In genomic region chr2:181352158-181352557, GRCh38 we compare ENCODE assay signal across 26 cellular contexts.
DNase-seq lines count a peak whose midpoint lies in the region; ATAC-seq and TF ChIP-seq lines count a peak whose summit lies in the region.
"Had no signal": no experiment of that assay in that cellular context is flagged by ENCODE, and none has a peak within 500 bp of the region (broad histone marks: within the 10 kb centered on the region; RNA-seq: fewer than 3 reads in every experiment).

No MANE protein-coding gene starts in this region.

- H4K20me1 ChIP-seq in Karpas-422 (ENCODE audit: insufficient read depth, low read depth, low read length), result no peaks in the 10 kb centered on the region
- H4K20me1 ChIP-seq in PC-9 (ENCODE audit: insufficient read depth), result no peaks in the 10 kb centered on the region

- H2AFZ ChIP-seq in Karpas-422 (ENCODE audit: low read length) (peak overlapping the region; percentile 69; the same call in 1 of the 2 replicates), PC-9 (0 out of 2 replicates have a peak overlapping the region, but pooled peaks have one; percentile 0)

- H3K9me2 ChIP-seq in Karpas-422 (replicated peaks; ENCODE audit: insufficient read depth, low read length), result no peaks in the 10 kb centered on the region
- H3K9me2 ChIP-seq in PC-9 (ENCODE audit: insufficient read depth), result no peaks in the 10 kb centered on the region

- peaks cover 0 to 31% (median 7%) of the 10 kb centered on the region in 5 donors for H3K36me3 Mint-ChIP-seq in naive thymus-derived CD4-positive, alpha-beta T cell
- H3K36me3 Mint-ChIP-seq: brain had no signal

- H3K4me3 Mint-ChIP-seq in naive thymus-derived CD4-positive, alpha-beta T cell, result no peak overlapping the region
- H3K4me3 Mint-ChIP-seq: activated naive CD8-positive, alpha-beta T cell; activated T-helper 1 cell treated with anti-CD3 and anti-CD28 coated beads, Interleukin-12 subunit alpha, Interleukin-12 subunit beta, Interleukin-2, Interleukin-4 antibody, amounts not matched to agents 30 ng/mL and 10 ng/mL and 1 ng/mL, durations not matched to agents 14 hours and 24 hours and 36 hours; brain; nephron; T-helper 1 cell treated with Interleukin-12 subunit alpha and Interleukin-12 subunit beta and Interleukin-4 antibody, amounts not matched to agents 30 μg/mL and 1 μg/mL, for 36 hours had no signal

- H3K4me3 ChIP-seq in Karpas-422 (ENCODE audit: low read length) (no peak overlapping the region), PC-9 (no peak overlapping the region), psoas muscle (no peak overlapping the region)
- H3K4me3 ChIP-seq in naive thymus-derived CD4-positive, alpha-beta T cell (ENCODE audit: low read length), result no peak overlapping the region
- H3K4me3 ChIP-seq: prostate gland, skin epidermis had no signal

- POLR2A ChIA-PET in PC-9 (lab: Charles Lee; ENCODE audit: unreplicated experiment), result interaction anchor here (0.7 kb wide), 1 partner anchor 31 kb away, joined by 7 read pairs; no protein-coding TSS in a partner anchor
- POLR2A ChIA-PET in naive thymus-derived CD4-positive, alpha-beta T cell (lab: Charles Lee), result no interaction called here

- DNase-seq in Karpas-422, result peak; percentile 76
- DNase-seq in PC-9, result no peak
- no peak for DNase-seq in naive thymus-derived CD4-positive, alpha-beta T cell
- no peak for DNase-seq in psoas muscle
- DNase-seq: activated CD4-positive, CD25-positive, alpha-beta regulatory T cell; activated CD8-positive, alpha-beta memory T cell treated with anti-CD3 and anti-CD28 coated beads for 24 hours; Calu3; cortex of kidney; foreskin keratinocyte; mesenchymal stem cell; NCI-H1436 treated with DMSO at 0.1 percent for 48 hours; stimulated activated CD4-positive, alpha-beta T cell treated with anti-CD3 and anti-CD28 coated beads, Interleukin-4, amount 100 ng/mL, for 1 hour; substantia nigra had no signal

- H3K4me1 Mint-ChIP-seq in naive thymus-derived CD4-positive, alpha-beta T cell, result peaks cover 4 to 17% (median 10%) of the 10 kb centered on the region in 7 donors
- H3K4me1 Mint-ChIP-seq: brain had no signal

- H3K4me1 ChIP-seq in Karpas-422 (ENCODE audit: low read length), result peaks cover 48% of the 10 kb centered on the region
- peaks cover 10% of the 10 kb centered on the region; the same call in 1 of the 2 replicates for H3K4me1 ChIP-seq in PC-9 (replicated peaks; ENCODE audit: insufficient read depth)
- no peaks in the 10 kb centered on the region for H3K4me1 ChIP-seq in naive thymus-derived CD4-positive, alpha-beta T cell (ENCODE audit: control insufficient read depth in 2 of 2, insufficient read depth in 2 of 2, low read length in 2 of 2)
- H3K4me1 ChIP-seq in psoas muscle, result no peaks in the 10 kb centered on the region
- H3K4me1 ChIP-seq: foreskin keratinocyte, prostate gland had no signal

- CTCF ChIA-PET in PC-9 (lab: Charles Lee), result no interaction called here
- CTCF ChIA-PET in naive thymus-derived CD4-positive, alpha-beta T cell (lab: Charles Lee), result interaction anchor here (1.3 kb wide), 1 partner anchor 105 kb away, joined by 3 read pairs; the partner anchor contains the start of gene ITGA4

- no TSS peak for BruUV-seq in PC-9 (replicated peaks; lab: Mats Ljungman, UMichigan)

- H3K27ac Mint-ChIP-seq in naive thymus-derived CD4-positive, alpha-beta T cell, result peak overlapping the region in 1 of 9 donors; percentile 43
- H3K27ac Mint-ChIP-seq: activated naive CD8-positive, alpha-beta T cell; activated T-helper 1 cell treated with anti-CD3 and anti-CD28 coated beads, Interleukin-12 subunit alpha, Interleukin-12 subunit beta, Interleukin-2, Interleukin-4 antibody, amounts not matched to agents 30 ng/mL and 10 ng/mL and 1 ng/mL, durations not matched to agents 14 hours and 24 hours and 36 hours; brain; nephron; T-helper 1 cell treated with Interleukin-12 subunit alpha and Interleukin-12 subunit beta and Interleukin-4 antibody, amounts not matched to agents 30 μg/mL and 1 μg/mL, for 36 hours had no signal

- H3K79me2 ChIP-seq in Karpas-422 (ENCODE audit: low read length), result no peaks in the 10 kb centered on the region
- H3K79me2 ChIP-seq in PC-9 (ENCODE audit: low read depth), result no peaks in the 10 kb centered on the region

- no peaks in the 10 kb centered on the region for H3K36me3 ChIP-seq in Karpas-422 (ENCODE audit: insufficient read depth, low read length)
- no peaks in the 10 kb centered on the region for H3K36me3 ChIP-seq in PC-9 (ENCODE audit: low read depth)
- H3K36me3 ChIP-seq in naive thymus-derived CD4-positive, alpha-beta T cell (ENCODE audit: control insufficient read depth in 2 of 3, insufficient read depth in 3 of 3, low read length in 3 of 3), result no peaks in the 10 kb centered on the region
- H3K36me3 ChIP-seq in psoas muscle (ENCODE audit: insufficient read depth in 1 of 2, low read depth in 1 of 2), result no peaks in the 10 kb centered on the region
- H3K36me3 ChIP-seq: prostate gland had no signal

- H3K9ac ChIP-seq in Karpas-422 (ENCODE audit: low read length), result no peak overlapping the region
- H3K9ac ChIP-seq: KMS-11 had no signal

- 84 to 96% (median 87%) methylated on average over 1 of the region's 1 CpG for WGBS in psoas muscle, 3 donors

- no peaks in the 10 kb centered on the region for H3K27me3 ChIP-seq in Karpas-422 (ENCODE audit: low read length)
- H3K27me3 ChIP-seq in PC-9 (ENCODE audit: insufficient read depth, low read depth), result no peaks in the 10 kb centered on the region
- no peaks in the 10 kb centered on the region for H3K27me3 ChIP-seq in naive thymus-derived CD4-positive, alpha-beta T cell (ENCODE audit: control insufficient read depth in 2 of 2, insufficient read depth in 2 of 2, low read length in 2 of 2)
- H3K27me3 ChIP-seq in psoas muscle (ENCODE audit: insufficient read depth in 3 of 3, low read length in 2 of 3), result no peaks in the 10 kb centered on the region
- H3K27me3 ChIP-seq: foreskin keratinocyte had no signal

- H3K9me3 ChIP-seq in Karpas-422 (ENCODE audit: low read length) (no peaks in the 10 kb centered on the region), PC-9 (ENCODE audit: insufficient read depth, low read depth) (no peaks in the 10 kb centered on the region), psoas muscle (no peaks in the 10 kb centered on the region)
- H3K9me3 ChIP-seq in naive thymus-derived CD4-positive, alpha-beta T cell (ENCODE audit: control insufficient read depth in 2 of 3, low read length in 3 of 3), result no peaks in the 10 kb centered on the region
- H3K9me3 ChIP-seq: prostate gland had no signal

- H3K27me3 Mint-ChIP-seq in naive thymus-derived CD4-positive, alpha-beta T cell, result no peaks in the 10 kb centered on the region
- H3K27me3 Mint-ChIP-seq: activated naive CD8-positive, alpha-beta T cell had no signal

- H3K4me2 ChIP-seq in Karpas-422 (ENCODE audit: low read depth, low read length, poor library complexity, severe bottlenecking), result peak overlapping the region; percentile 45
- H3K4me2 ChIP-seq in PC-9, result no peak overlapping the region
- H3K4me2 ChIP-seq: KMS-11 had no signal

- peaks cover 0 to 18% (median 0%) of the 10 kb centered on the region in 11 donors for H3K9me3 Mint-ChIP-seq in naive thymus-derived CD4-positive, alpha-beta T cell
- H3K9me3 Mint-ChIP-seq: activated T-helper 1 cell treated with anti-CD3 and anti-CD28 coated beads, Interleukin-12 subunit alpha, Interleukin-12 subunit beta, Interleukin-2, Interleukin-4 antibody, amounts not matched to agents 30 ng/mL and 10 ng/mL and 1 ng/mL, durations not matched to agents 14 hours and 24 hours and 36 hours; brain; nephron had no signal

- H3F3A ChIP-seq in PC-9 (ENCODE audit: insufficient read depth, low read depth), result no peaks in the 10 kb centered on the region

- intact Hi-C loops in PC-9 (cut with micrococcal nuclease; ENCODE audit: unreplicated experiment), result no loop called here
- intact Hi-C loops in naive thymus-derived CD4-positive, alpha-beta T cell (cut with micrococcal nuclease), result loop anchor here (5.0 kb wide), 2 partner anchors 35 to 40 kb away; no protein-coding TSS in a partner anchor
- intact Hi-C loops in psoas muscle (cut with DNase I), result no loop called here

- peak; percentile 35 for ATAC-seq in GM18520 (IDR thresholded peaks at IDR 0.05; ENCODE audit: unreplicated experiment)
- ATAC-seq in naive thymus-derived CD4-positive, alpha-beta T cell, result peak; percentile 36
- ATAC-seq in HG03439 (IDR thresholded peaks at IDR 0.05; ENCODE audit: unreplicated experiment), result no peak
- ATAC-seq in HG03196 (IDR thresholded peaks at IDR 0.05; ENCODE audit: unreplicated experiment), result no peak
- no peak for ATAC-seq in HG03460 (IDR thresholded peaks at IDR 0.05; ENCODE audit: unreplicated experiment)
- no peak for ATAC-seq in psoas muscle
- ATAC-seq: foreskin keratinocyte, Right ventricle myocardium inferior had no signal

- peak overlapping the region; percentile 62 for H3K27ac ChIP-seq in Karpas-422 (ENCODE audit: low read length)
- H3K27ac ChIP-seq in PC-9, result no peak overlapping the region
- H3K27ac ChIP-seq in naive thymus-derived CD4-positive, alpha-beta T cell (ENCODE audit: low read depth, low read length), result no peak overlapping the region
- H3K27ac ChIP-seq in psoas muscle, result no peak overlapping the region
- H3K27ac ChIP-seq: foreskin keratinocyte, KMS-11, prostate gland, skin epidermis had no signal

- no peak for TF ChIP-seq CTCF in PC-9 (conservative IDR thresholded peaks at IDR 0.05)
- no peak for TF ChIP-seq CTCF in psoas muscle (IDR thresholded peaks at IDR 0.05)

Comparison
In these comparisons a context has a peak if more than half of its experiments do, and no peak if none do; other contexts are left out.
1. ATAC-seq: peak in GM18520 (single experiment) and naive thymus-derived CD4-positive, alpha-beta T cell (single experiment); none in HG03439 (single experiment), HG03196 (single experiment), HG03460 (single experiment) and psoas muscle (0 of 4).
2. intact Hi-C loops: an anchor here in naive thymus-derived CD4-positive, alpha-beta T cell (5.0 kb wide); none called in PC-9 and psoas muscle.